13 cellular contexts compared by ENCODE assay signal in genomic region chr7:68604516-68604915, GRCh38.
DNase-seq lines count a peak whose midpoint lies in the region; ATAC-seq and TF ChIP-seq lines count a peak whose summit lies in the region.
"Had no signal": no experiment of that assay in that cellular context is flagged by ENCODE, and none has a peak within 500 bp of the region (broad histone marks: within the 10 kb centered on the region; RNA-seq: fewer than 3 reads in every experiment).

No MANE protein-coding gene starts in this region.

- no peak for TF ChIP-seq CTCF in WTC11 (IDR thresholded peaks at IDR 0.05)

- no peaks in the 10 kb centered on the region for H3K27me3 Mint-ChIP-seq in WTC11 (ENCODE audit: low read depth)
- H3K27me3 Mint-ChIP-seq: CD4-positive, CD25-positive, alpha-beta regulatory T cell; IgD-negative memory B cell had no signal

- peaks cover 18% of the 10 kb centered on the region for H3K36me3 Mint-ChIP-seq in WTC11
- H3K36me3 Mint-ChIP-seq: CD4-positive, CD25-positive, alpha-beta regulatory T cell; IgD-negative memory B cell had no signal

- no peak overlapping the region for H3K4me3 Mint-ChIP-seq in WTC11
- H3K4me3 Mint-ChIP-seq: CD4-positive, CD25-positive, alpha-beta regulatory T cell; IgD-negative memory B cell had no signal

- peaks cover 6% of the 10 kb centered on the region for H3K4me1 Mint-ChIP-seq in WTC11
- H3K4me1 Mint-ChIP-seq: CD4-positive, CD25-positive, alpha-beta regulatory T cell; IgD-negative memory B cell had no signal

- CTCF ChIA-PET in WTC11 (lab: Charles Lee) = no interaction called here

- POLR2A ChIA-PET in WTC11 (lab: Charles Lee) = no interaction called here

- no peak for ATAC-seq in WTC11

- no peak overlapping the region for H3K27ac Mint-ChIP-seq in WTC11
- H3K27ac Mint-ChIP-seq: CD4-positive, CD25-positive, alpha-beta regulatory T cell; IgD-negative memory B cell had no signal

- peaks cover 27% of the 10 kb centered on the region for H3K9me3 Mint-ChIP-seq in WTC11

- DNase-seq in NCI-H2029 (lab: John Stamatoyannopoulos, UW) = peak; percentile 24
- no peak for DNase-seq in NCI-H2029 treated with DMSO at 0.1 percent for 48 hours (lab: John Stamatoyannopoulos, UW)
- DNase-seq in NCI-H146 treated with DMSO at 0.1 percent for 48 hours (lab: John Stamatoyannopoulos, UW; ENCODE audit: unreplicated experiment) = peak; percentile 36
- peak; percentile 67 for DNase-seq in RPMI8226
- DNase-seq in GDM1 (lab: John Stamatoyannopoulos, UW) = no peak
- no peak for DNase-seq in activated CD4-positive, alpha-beta T cell treated with anti-CD3 and anti-CD28 coated beads, Interleukin-2, amount 50 U/mL, for 1 hour
- no peak for DNase-seq in WTC11 (ENCODE audit: low spot score)
- DNase-seq: 8988T; CD4-positive, CD25-positive, alpha-beta regulatory T cell; DMS 273 treated with DMSO at 0.1 percent for 48 hours; EL; GF-D8 had no signal

TF ChIP-seq in WTC11, 78 proteins besides CTCF, POLR2A, EP300 and RAD21:
- TF ChIP-seq NFYB (CRISPR knock-in tag; conservative IDR thresholded peaks at IDR 0.05; ENCODE audit: low read depth) (no peak), ZNF232 (CRISPR knock-in tag; IDR thresholded peaks at IDR 0.05) (no peak), ZNF416 (CRISPR knock-in tag; IDR thresholded peaks at IDR 0.05) (no peak), ZMAT4 (CRISPR knock-in tag; IDR thresholded peaks at IDR 0.05) (no peak)

Comparison
In these comparisons a context has a peak if more than half of its experiments do, and no peak if none do; other contexts are left out.
1. DNase-seq: peak in NCI-H2029 (single experiment), NCI-H146 treated with DMSO at 0.1 percent for 48 hours (single experiment) and RPMI8226 (single experiment); none in NCI-H2029 treated with DMSO at 0.1 percent for 48 hours (single experiment), GDM1 (single experiment), activated CD4-positive, alpha-beta T cell treated with anti-CD3 and anti-CD28 coated beads, Interleukin-2, amount 50 U/mL, for 1 hour (single experiment) and WTC11 (single experiment).